20 cellular contexts compared by ENCODE assay signal in the genomic region with DNA sequence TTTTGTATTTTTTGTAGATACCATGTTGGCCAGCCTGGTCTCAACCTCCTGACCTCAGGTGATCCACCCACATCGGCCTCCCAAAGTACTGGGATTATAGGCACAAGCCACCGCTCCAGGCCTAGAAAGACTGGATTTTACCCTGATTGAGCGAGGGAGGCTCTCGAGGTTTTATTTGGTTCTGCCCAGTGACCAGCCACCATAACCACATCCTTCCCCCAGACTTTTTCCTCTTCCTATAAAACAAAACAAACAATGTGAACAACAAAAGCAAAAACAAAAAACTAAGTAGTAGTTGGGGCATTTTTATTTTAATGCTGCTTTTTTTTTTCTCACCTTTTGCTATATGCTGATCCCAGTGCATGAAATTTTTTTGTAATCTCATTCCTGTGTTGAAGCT.
DNase-seq lines count a peak whose midpoint lies in the region; ATAC-seq, FAIRE-seq and TF ChIP-seq lines count a peak whose summit lies in the region.
"Had no signal": no experiment of that assay in that cellular context is flagged by ENCODE, and none has a peak within 500 bp of the region (broad histone marks: within the 10 kb centered on the region; RNA-seq: fewer than 3 reads in every experiment).

No MANE protein-coding gene starts in this region.

- ATAC-seq in activated T-cell treated with anti-CD3 and anti-CD28 coated beads, Interleukin-2, amount 50 U/mL, for 72 hours (replicated peaks in 1 of 2), result no peak
- ATAC-seq in activated naive CD8-positive, alpha-beta T cell treated with anti-CD3 and anti-CD28 coated beads, Interleukin-2, amount 50 U/mL, for 24 hours, result no peak
- no peak for ATAC-seq in upper lobe of right lung
- no peak for ATAC-seq in GM19328 (IDR thresholded peaks at IDR 0.05; ENCODE audit: unreplicated experiment)
- no peak for ATAC-seq in pancreas
- ATAC-seq: right lobe of liver, WTC11 had no signal

- H3K27me3 ChIP-seq in upper lobe of right lung (no peaks in the 10 kb centered on the region), pancreas (no peaks in the 10 kb centered on the region)
- H3K27me3 ChIP-seq: breast epithelium, right lobe of liver had no signal

- TF ChIP-seq CTCF in upper lobe of right lung (IDR thresholded peaks at IDR 0.05), result no peak
- TF ChIP-seq CTCF in pancreas (IDR thresholded peaks at IDR 0.05), result no peak

- H3K9me3 Mint-ChIP-seq in activated T-cell treated with anti-CD3 and anti-CD28 coated beads, Interleukin-2, amount 50 U/mL, for 72 hours, result peaks cover 0 to 3% of the 10 kb centered on the region in 2 donors
- peaks cover 7% of the 10 kb centered on the region for H3K9me3 Mint-ChIP-seq in activated naive CD8-positive, alpha-beta T cell treated with anti-CD3 and anti-CD28 coated beads, Interleukin-2, amount 50 U/mL, for 24 hours
- H3K9me3 Mint-ChIP-seq: H9, WTC11 had no signal

- H3K4me3 ChIP-seq in upper lobe of right lung (no peak overlapping the region), pancreas (no peak overlapping the region)
- H3K4me3 ChIP-seq: breast epithelium, right lobe of liver had no signal

- peaks cover 3 to 5% of the 10 kb centered on the region in 2 donors for H3K36me3 Mint-ChIP-seq in activated T-cell treated with anti-CD3 and anti-CD28 coated beads, Interleukin-2, amount 50 U/mL, for 72 hours (ENCODE audit: insufficient read depth in 2 of 2)
- peaks cover 14% of the 10 kb centered on the region for H3K36me3 Mint-ChIP-seq in activated naive CD8-positive, alpha-beta T cell treated with anti-CD3 and anti-CD28 coated beads, Interleukin-2, amount 50 U/mL, for 24 hours (ENCODE audit: low read depth)
- H3K36me3 Mint-ChIP-seq: WTC11 had no signal

- H3K36me3 ChIP-seq in upper lobe of right lung (no peaks in the 10 kb centered on the region), pancreas (no peaks in the 10 kb centered on the region)
- H3K36me3 ChIP-seq: breast epithelium, right lobe of liver had no signal

- intact Hi-C loops in upper lobe of right lung (cut with DNase I) (no loop called here), pancreas (cut with DNase I) (no loop called here)

- H3K27ac Mint-ChIP-seq in activated T-cell treated with anti-CD3 and anti-CD28 coated beads, Interleukin-2, amount 50 U/mL, for 72 hours, result peak overlapping the region; percentile 74
- peak overlapping the region; percentile 95 for H3K27ac Mint-ChIP-seq in activated naive CD8-positive, alpha-beta T cell treated with anti-CD3 and anti-CD28 coated beads, Interleukin-2, amount 50 U/mL, for 24 hours
- H3K27ac Mint-ChIP-seq: H9, WTC11 had no signal

- no peak for DNase-seq in activated T-cell treated with anti-CD3 and anti-CD28 coated beads, Interleukin-2, amount 50 U/mL, for 72 hours
- DNase-seq in activated T-cell treated with anti-CD3 and anti-CD28 coated beads, Interleukin-2, amount 50 U/mL, for 1 hour, result no peak
- DNase-seq in MV-4-11 (lab: John Stamatoyannopoulos, UW) (peak; percentile 24), upper lobe of right lung (no peak), DMS 273 treated with DMSO at 0.1 percent for 48 hours (lab: John Stamatoyannopoulos, UW) (no peak), pancreas (no peak)
- DNase-seq in activated naive CD8-positive, alpha-beta T cell treated with anti-CD3 and anti-CD28 coated beads, Interleukin-2, amount 50 U/mL, for 24 hours, result no peak
- DNase-seq: activated CD8-positive, alpha-beta memory T cell treated with anti-CD3 and anti-CD28 coated beads, Interleukin-2, amount 50 U/mL, for 4 hours; foreskin melanocyte; H9; IMR-90; NCI-H1092 treated with DMSO at 0.1 percent for 48 hours; NCI-H526 treated with DMSO at 0.1 percent for 48 hours; right lobe of liver; SHP77; stimulated activated naive CD4-positive, alpha-beta T cell treated with Interleukin-2 at 50 U/mL for 16 hours; trophoblast cell had no signal

- H3K27ac ChIP-seq in upper lobe of right lung (peak overlapping the region; percentile 3), pancreas (no peak overlapping the region)
- H3K27ac ChIP-seq: right lobe of liver had no signal

- H3K4me1 Mint-ChIP-seq in activated T-cell treated with anti-CD3 and anti-CD28 coated beads, Interleukin-2, amount 50 U/mL, for 72 hours (ENCODE audit: low read depth), result peaks cover 72% of the 10 kb centered on the region
- H3K4me1 Mint-ChIP-seq in activated naive CD8-positive, alpha-beta T cell treated with anti-CD3 and anti-CD28 coated beads, Interleukin-2, amount 50 U/mL, for 24 hours, result peaks cover 65% of the 10 kb centered on the region

- 90 to 95% methylated on average over 4 of the region's 4 CpGs for WGBS in pancreas, 2 donors

- H3K4me1 ChIP-seq in upper lobe of right lung (peaks cover 7% of the 10 kb centered on the region), pancreas (no peaks in the 10 kb centered on the region)
- H3K4me1 ChIP-seq: breast epithelium, right lobe of liver had no signal

- FAIRE-seq in pancreas (lab: Jason Lieb, UNC), result no peak

- H3K4me3 Mint-ChIP-seq in activated T-cell treated with anti-CD3 and anti-CD28 coated beads, Interleukin-2, amount 50 U/mL, for 72 hours, result peak overlapping the region; percentile 71 to 83
- peak overlapping the region; percentile 25 for H3K4me3 Mint-ChIP-seq in activated naive CD8-positive, alpha-beta T cell treated with anti-CD3 and anti-CD28 coated beads, Interleukin-2, amount 50 U/mL, for 24 hours
- H3K4me3 Mint-ChIP-seq: H9, WTC11 had no signal

- no peaks in the 10 kb centered on the region for H3K9me3 ChIP-seq in upper lobe of right lung
- H3K9me3 ChIP-seq in pancreas, result no peaks in the 10 kb centered on the region
- H3K9me3 ChIP-seq: breast epithelium, right lobe of liver had no signal

- peaks cover 13% of the 10 kb centered on the region for H3K27me3 Mint-ChIP-seq in activated T-cell treated with anti-CD3 and anti-CD28 coated beads, Interleukin-2, amount 50 U/mL, for 72 hours (ENCODE audit: low read depth)
- H3K27me3 Mint-ChIP-seq in activated naive CD8-positive, alpha-beta T cell treated with anti-CD3 and anti-CD28 coated beads, Interleukin-2, amount 50 U/mL, for 24 hours, result peaks cover 15% of the 10 kb centered on the region
